1 cellular context compared by ENCODE assay signal in genomic region chr1:16217061-16217785, GRCh38.
TF ChIP-seq lines count a peak whose summit lies in the region.

No MANE protein-coding gene starts in this region.

TF ChIP-seq in SK-N-SH, 30 proteins besides CTCF, POLR2A, EP300 and RAD21 (continued from another document):
- TF ChIP-seq USF2 (IDR thresholded peaks at IDR 0.05; ENCODE audit: borderline replicate concordance, low read depth, low read length) (no peak), FOXM1 (IDR thresholded peaks at IDR 0.05; ENCODE audit: low read depth) (no peak), REST (IDR thresholded peaks at IDR 0.05; ENCODE audit: low read depth, low read length) (0 out of 2 replicates have a peak, but pooled peaks have one; percentile 21), GABPA (IDR thresholded peaks at IDR 0.05; ENCODE audit: low read depth) (no peak), MXI1 (IDR thresholded peaks at IDR 0.05; ENCODE audit: low read depth, low read length) (no peak), MAX (IDR thresholded peaks at IDR 0.05; ENCODE audit: low read depth) (peak; percentile 90)
